In the genomic region with DNA sequence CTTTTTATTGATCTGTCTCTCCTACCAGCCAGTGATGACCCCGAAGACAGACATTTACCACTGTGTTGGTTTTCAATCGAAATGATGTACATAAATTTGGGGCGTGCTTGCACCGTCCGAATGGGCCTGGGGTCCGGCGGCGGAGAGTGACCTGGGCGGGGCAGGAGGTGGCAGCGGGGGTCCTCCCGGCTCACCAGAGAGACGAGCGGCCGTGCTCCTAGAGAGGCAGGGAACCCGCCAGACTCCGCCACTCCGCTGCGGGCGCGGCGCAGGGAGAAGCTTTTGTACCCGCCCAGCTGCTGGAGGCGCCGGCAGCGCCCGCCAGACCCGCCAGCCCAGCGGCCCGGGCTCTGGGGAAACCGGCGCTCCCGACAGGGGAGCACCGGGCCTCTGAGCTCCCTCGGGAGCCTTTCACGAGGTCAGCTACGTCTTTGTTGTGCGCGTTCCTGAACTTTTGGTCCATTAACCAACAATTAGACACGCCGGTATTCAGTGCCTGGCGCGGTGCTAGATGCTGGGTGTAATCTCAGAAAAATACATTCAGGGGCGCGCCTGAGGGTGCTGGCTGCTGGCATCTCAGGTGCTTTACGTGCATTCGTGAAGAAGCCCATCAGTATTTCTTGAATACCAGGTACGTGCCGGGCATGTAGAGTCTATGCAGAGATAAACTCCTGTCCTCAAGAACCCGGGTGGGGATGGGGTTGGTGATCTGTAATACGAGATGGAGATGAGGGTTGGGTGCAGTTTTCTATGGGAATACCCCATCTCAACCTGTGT, we compare ENCODE assay signal across 1 cellular context.
TF ChIP-seq lines count a peak whose summit lies in the region.

A gene with protein sequence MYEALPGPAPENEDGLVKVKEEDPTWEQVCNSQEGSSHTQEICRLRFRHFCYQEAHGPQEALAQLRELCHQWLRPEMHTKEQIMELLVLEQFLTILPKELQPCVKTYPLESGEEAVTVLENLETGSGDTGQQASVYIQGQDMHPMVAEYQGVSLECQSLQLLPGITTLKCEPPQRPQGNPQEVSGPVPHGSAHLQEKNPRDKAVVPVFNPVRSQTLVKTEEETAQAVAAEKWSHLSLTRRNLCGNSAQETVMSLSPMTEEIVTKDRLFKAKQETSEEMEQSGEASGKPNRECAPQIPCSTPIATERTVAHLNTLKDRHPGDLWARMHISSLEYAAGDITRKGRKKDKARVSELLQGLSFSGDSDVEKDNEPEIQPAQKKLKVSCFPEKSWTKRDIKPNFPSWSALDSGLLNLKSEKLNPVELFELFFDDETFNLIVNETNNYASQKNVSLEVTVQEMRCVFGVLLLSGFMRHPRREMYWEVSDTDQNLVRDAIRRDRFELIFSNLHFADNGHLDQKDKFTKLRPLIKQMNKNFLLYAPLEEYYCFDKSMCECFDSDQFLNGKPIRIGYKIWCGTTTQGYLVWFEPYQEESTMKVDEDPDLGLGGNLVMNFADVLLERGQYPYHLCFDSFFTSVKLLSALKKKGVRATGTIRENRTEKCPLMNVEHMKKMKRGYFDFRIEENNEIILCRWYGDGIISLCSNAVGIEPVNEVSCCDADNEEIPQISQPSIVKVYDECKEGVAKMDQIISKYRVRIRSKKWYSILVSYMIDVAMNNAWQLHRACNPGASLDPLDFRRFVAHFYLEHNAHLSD (plus strand): TSS at position 285 of the 777 bp plus-strand sequence. CDS start 2,242 bp downstream, outside the sequence.

TF ChIP-seq in H1, 55 proteins besides CTCF, POLR2A, EP300 and RAD21:
- no peak for TF ChIP-seq BRCA1 (IDR thresholded peaks at IDR 0.05; ENCODE audit: low read depth, low read length)
- 0 out of 2 replicates have a peak, but pooled peaks have one; percentile 11 for TF ChIP-seq TEAD4 (IDR thresholded peaks at IDR 0.05; ENCODE audit: low read depth, low read length)
- 0 out of 2 replicates have a peak, but pooled peaks have one; percentile 11 for TF ChIP-seq RXRA (IDR thresholded peaks at IDR 0.05; ENCODE audit: insufficient read depth, low read depth, low read length)
- peak; percentile 81 for TF ChIP-seq PHF8 (conservative IDR thresholded peaks at IDR 0.05; ENCODE audit: low read depth, low read length)
- no peak for TF ChIP-seq HDAC6 (IDR thresholded peaks at IDR 0.05; ENCODE audit: low read depth, low read length)
- no peak for TF ChIP-seq FOSL1 (IDR thresholded peaks at IDR 0.05; ENCODE audit: insufficient read depth, low read depth, low read length)
- TF ChIP-seq SRF (IDR thresholded peaks at IDR 0.05; ENCODE audit: low read depth, low read length) = no peak
- peak; percentile 60 to 92; a peak in 2 of 4 replicates for TF ChIP-seq SIN3A (conservative IDR thresholded peaks at IDR 0.05 in 1 of 2, IDR thresholded peaks at IDR 0.05 in 1 of 2; ENCODE audit: low read depth in 1 of 2, low read length in 2 of 2)
- TF ChIP-seq SP4 (IDR thresholded peaks at IDR 0.05; ENCODE audit: low read length) = no peak
- TF ChIP-seq CREB1 (IDR thresholded peaks at IDR 0.05) = no peak; the same call in 1 of the 2 replicates
- no peak for TF ChIP-seq CHD2 (IDR thresholded peaks at IDR 0.05; ENCODE audit: low read length)
- TF ChIP-seq SP2 (IDR thresholded peaks at IDR 0.05; ENCODE audit: low read length) = peak; percentile 87
- no peak for TF ChIP-seq SAP30 (IDR thresholded peaks at IDR 0.05; ENCODE audit: insufficient read depth, insufficient replicate concordance, low read length)
- peak; percentile 95 for TF ChIP-seq TAF1 (IDR thresholded peaks at IDR 0.05; ENCODE audit: low read depth, low read length)
- peak; percentile 61 for TF ChIP-seq KDM4A (IDR thresholded peaks at IDR 0.05; ENCODE audit: low read depth, low read length, severe bottlenecking)
- TF ChIP-seq ZNF274 (IDR thresholded peaks at IDR 0.05; ENCODE audit: borderline replicate concordance, extremely low read depth, low read length) = no peak
- TF ChIP-seq, protein P1, sequence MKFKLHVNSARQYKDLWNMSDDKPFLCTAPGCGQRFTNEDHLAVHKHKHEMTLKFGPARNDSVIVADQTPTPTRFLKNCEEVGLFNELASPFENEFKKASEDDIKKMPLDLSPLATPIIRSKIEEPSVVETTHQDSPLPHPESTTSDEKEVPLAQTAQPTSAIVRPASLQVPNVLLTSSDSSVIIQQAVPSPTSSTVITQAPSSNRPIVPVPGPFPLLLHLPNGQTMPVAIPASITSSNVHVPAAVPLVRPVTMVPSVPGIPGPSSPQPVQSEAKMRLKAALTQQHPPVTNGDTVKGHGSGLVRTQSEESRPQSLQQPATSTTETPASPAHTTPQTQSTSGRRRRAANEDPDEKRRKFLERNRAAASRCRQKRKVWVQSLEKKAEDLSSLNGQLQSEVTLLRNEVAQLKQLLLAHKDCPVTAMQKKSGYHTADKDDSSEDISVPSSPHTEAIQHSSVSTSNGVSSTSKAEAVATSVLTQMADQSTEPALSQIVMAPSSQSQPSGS (IDR thresholded peaks at IDR 0.05; ENCODE audit: low read length) = 0 out of 2 replicates have a peak, but pooled peaks have one; percentile 25
- peak; percentile 13; the same call in 1 of the 2 replicates for TF ChIP-seq EGR1 (IDR thresholded peaks at IDR 0.05; ENCODE audit: borderline replicate concordance, low read depth, low read length)
- TF ChIP-seq TAF7 (optimal IDR thresholded peaks at IDR 0.05; ENCODE audit: borderline replicate concordance, low read depth, low read length) = peak; percentile 82
- 0 out of 4 replicates have a peak, but pooled peaks of 1 of the 2 experiments have one; percentile 77 for TF ChIP-seq HDAC2 (IDR thresholded peaks at IDR 0.05; ENCODE audit: borderline replicate concordance in 1 of 2, low read depth in 2 of 2, low read length in 2 of 2)
- peak; percentile 78 for TF ChIP-seq ASH2L (IDR thresholded peaks at IDR 0.05; ENCODE audit: low read length)
- TF ChIP-seq RBBP5 (IDR thresholded peaks at IDR 0.05; ENCODE audit: borderline replicate concordance, low read depth, low read length) = peak; percentile 88; the same call in 1 of the 2 replicates
- TF ChIP-seq, protein P2, sequence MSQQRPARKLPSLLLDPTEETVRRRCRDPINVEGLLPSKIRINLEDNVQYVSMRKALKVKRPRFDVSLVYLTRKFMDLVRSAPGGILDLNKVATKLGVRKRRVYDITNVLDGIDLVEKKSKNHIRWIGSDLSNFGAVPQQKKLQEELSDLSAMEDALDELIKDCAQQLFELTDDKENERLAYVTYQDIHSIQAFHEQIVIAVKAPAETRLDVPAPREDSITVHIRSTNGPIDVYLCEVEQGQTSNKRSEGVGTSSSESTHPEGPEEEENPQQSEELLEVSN (IDR thresholded peaks at IDR 0.05) = no peak
- TF ChIP-seq GABPA (IDR thresholded peaks at IDR 0.05; ENCODE audit: borderline replicate concordance, insufficient read depth, low read length) = peak; percentile 64; the same call in 1 of the 2 replicates
- TF ChIP-seq, protein P3, sequence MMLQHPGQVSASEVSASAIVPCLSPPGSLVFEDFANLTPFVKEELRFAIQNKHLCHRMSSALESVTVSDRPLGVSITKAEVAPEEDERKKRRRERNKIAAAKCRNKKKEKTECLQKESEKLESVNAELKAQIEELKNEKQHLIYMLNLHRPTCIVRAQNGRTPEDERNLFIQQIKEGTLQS (IDR thresholded peaks at IDR 0.05; ENCODE audit: insufficient read depth, low read depth, low read length) = no peak
- 0 out of 2 replicates have a peak, but pooled peaks have one; percentile 19 for TF ChIP-seq YY1 (IDR thresholded peaks at IDR 0.05; ENCODE audit: low read depth, low read length)
- no peak for TF ChIP-seq POLR2AphosphoS5 (IDR thresholded peaks at IDR 0.05; ENCODE audit: low read depth, low read length)
- TF ChIP-seq TBP (IDR thresholded peaks at IDR 0.05; ENCODE audit: low read depth, low read length) = peak; percentile 89
TF ChIP-seq in H1: peak in this region for 16.
